20 cellular contexts compared by ENCODE assay signal in the genomic region with DNA sequence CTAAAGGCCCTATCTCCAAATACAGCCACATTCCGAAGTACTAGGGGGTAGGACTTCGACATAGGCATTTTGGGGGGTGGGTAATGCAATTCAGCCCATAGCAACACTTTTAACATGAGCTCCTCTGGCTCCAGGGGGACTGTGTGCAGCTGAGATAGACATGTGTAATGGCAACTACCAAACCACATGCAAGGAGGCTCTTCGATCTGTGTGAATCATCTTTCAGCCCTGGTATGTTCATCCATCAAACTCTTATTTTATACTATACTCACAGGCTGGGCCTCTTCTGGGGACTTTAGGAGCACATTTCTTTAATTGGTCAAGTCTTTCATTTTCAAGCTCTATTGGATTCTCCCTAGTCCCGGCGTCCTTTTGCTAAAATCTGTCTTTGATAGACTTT.
"Had no signal": no experiment of that assay in that cellular context is flagged by ENCODE, and none has a peak within 500 bp of the region (broad histone marks: within the 10 kb centered on the region; RNA-seq: fewer than 3 reads in every experiment).

No MANE protein-coding gene starts in this region.

- H3K36me3 ChIP-seq: breast epithelium, tibial artery had no signal

- H3K9me3 Mint-ChIP-seq: activated CD4-positive, alpha-beta memory T cell treated with anti-CD3 and anti-CD28 coated beads for 36 hours; activated T-helper 1 cell treated with anti-CD3 and anti-CD28 coated beads, Interleukin-12 subunit alpha, Interleukin-12 subunit beta, Interleukin-2, Interleukin-4 antibody, amounts not matched to agents 30 ng/mL and 10 ng/mL and 1 ng/mL, durations not matched to agents 14 hours and 24 hours and 36 hours; nephron had no signal

- H3K9me3 ChIP-seq: breast epithelium, tibial artery had no signal

- H3K4me3 Mint-ChIP-seq: activated CD4-positive, alpha-beta memory T cell treated with anti-CD3 and anti-CD28 coated beads for 36 hours; activated CD4-positive, alpha-beta T cell treated with anti-CD3 and anti-CD28 coated beads for 36 hours; activated naive CD8-positive, alpha-beta T cell; activated T-helper 1 cell treated with anti-CD3 and anti-CD28 coated beads, Interleukin-12 subunit alpha, Interleukin-12 subunit beta, Interleukin-2, Interleukin-4 antibody, amounts not matched to agents 30 ng/mL and 10 ng/mL and 1 ng/mL, durations not matched to agents 14 hours and 24 hours and 36 hours; mesothelial cell of epicardium; nephron had no signal

- H3K27me3 ChIP-seq: breast epithelium had no signal

- H3K4me1 ChIP-seq: breast epithelium had no signal

- H3K4me1 Mint-ChIP-seq: nephron had no signal

- H3K4me3 ChIP-seq: breast epithelium, lung, tibial artery had no signal

- H3K27ac Mint-ChIP-seq: activated CD4-positive, alpha-beta memory T cell treated with anti-CD3 and anti-CD28 coated beads for 36 hours; activated CD4-positive, alpha-beta T cell treated with anti-CD3 and anti-CD28 coated beads for 36 hours; activated naive CD8-positive, alpha-beta T cell; activated T-helper 1 cell treated with anti-CD3 and anti-CD28 coated beads, Interleukin-12 subunit alpha, Interleukin-12 subunit beta, Interleukin-2, Interleukin-4 antibody, amounts not matched to agents 30 ng/mL and 10 ng/mL and 1 ng/mL, durations not matched to agents 14 hours and 24 hours and 36 hours; mesothelial cell of epicardium; nephron had no signal

- H3K79me2 ChIP-seq: parathyroid adenoma had no signal

- DNase-seq: activated CD4-positive, alpha-beta memory T cell treated with anti-CD3 and anti-CD28 coated beads for 36 hours; activated CD4-positive, alpha-beta T cell treated with anti-CD3 and anti-CD28 coated beads for 36 hours; activated gamma-delta T cell treated with Interleukin-2 at 50 U/mL for 16 hours; activated T-cell treated with anti-CD3 and anti-CD28 coated beads for 4 hours; anterior cingulate cortex; cortex of kidney; foreskin keratinocyte; kidney; stimulated activated CD4-positive, alpha-beta T cell treated with anti-CD3 and anti-CD28 coated beads, Interleukin-12 subunit alpha, Interleukin-12 subunit beta, amount 100 ng/mL, for 4 hours; stimulated activated CD4-positive, alpha-beta T cell treated with anti-CD3 and anti-CD28 coated beads, Interleukin-1b, Interleukin-23, amount 100 ng/mL, for 48 hours; stimulated activated naive CD4-positive, alpha-beta T cell treated with Interleukin-2 at 50 U/mL for 16 hours; substantia nigra; tibial artery had no signal

- H2AFZ ChIP-seq: parathyroid adenoma had no signal

- H3K27ac ChIP-seq: breast epithelium, foreskin keratinocyte, parathyroid adenoma, tibial artery had no signal

- H3K36me3 Mint-ChIP-seq: activated CD4-positive, alpha-beta memory T cell treated with anti-CD3 and anti-CD28 coated beads for 36 hours; activated naive CD8-positive, alpha-beta T cell; mesothelial cell of epicardium had no signal
